In the genomic region with DNA sequence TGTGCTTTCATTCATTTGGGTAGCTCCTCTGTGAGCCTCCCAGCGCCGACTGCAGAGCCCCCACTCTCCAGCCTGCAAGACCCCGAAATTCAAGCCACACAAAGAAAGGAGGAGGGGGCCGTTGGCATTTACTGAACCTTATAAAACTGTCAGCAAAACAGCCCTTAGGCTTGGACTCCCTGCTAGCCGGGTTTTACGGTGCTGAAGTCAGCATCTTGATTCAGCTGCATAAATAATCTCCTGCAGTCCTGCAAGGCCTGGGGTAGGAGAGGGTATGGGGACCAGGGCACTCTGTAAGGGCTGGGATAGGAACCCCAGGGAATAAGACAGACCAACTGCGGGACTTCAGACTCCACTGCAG, we compare ENCODE assay signal across 14 cellular contexts.
DNase-seq lines count a peak whose midpoint lies in the region; ATAC-seq and TF ChIP-seq lines count a peak whose summit lies in the region.
"Had no signal": no experiment of that assay in that cellular context is flagged by ENCODE, and none has a peak within 500 bp of the region (broad histone marks: within the 10 kb centered on the region; RNA-seq: fewer than 3 reads in every experiment).

No MANE protein-coding gene starts in this region.

- no peak overlapping the region for H3K9ac ChIP-seq in neuronal stem cell (ENCODE audit: low read depth, low read length, poor library complexity)

- no peak overlapping the region for H3K18ac ChIP-seq in neuronal stem cell (ENCODE audit: low read length)

- TF ChIP-seq POLR2A in sigmoid colon (IDR thresholded peaks at IDR 0.05) = no peak

- H2AK5ac ChIP-seq in neuronal stem cell (ENCODE audit: low read depth, low read length) = no peak overlapping the region

- H4K91ac ChIP-seq in neuronal stem cell (ENCODE audit: low read depth, low read length, poor library complexity) = no peak overlapping the region

- H3K27ac ChIP-seq in RWPE1 = peak overlapping the region; percentile 94
- H3K27ac ChIP-seq in esophagus (ENCODE audit: low read depth in 2 of 2, low read length in 1 of 2) = peak overlapping the region; percentile 44 to 65
- no peak overlapping the region for H3K27ac ChIP-seq in neuronal stem cell (replicated peaks; ENCODE audit: low read length)
- peak overlapping the region in 1 of 4 donors; percentile 37 for H3K27ac ChIP-seq in sigmoid colon
- H3K27ac ChIP-seq: pancreas had no signal

- H3K4me2 ChIP-seq in neuronal stem cell (ENCODE audit: insufficient read depth, low read length, poor library complexity, severe bottlenecking) = no peak overlapping the region

- 17 to 21% methylated on average over 7 of the region's 7 CpGs for WGBS in esophagus, 2 donors
- WGBS in neuronal stem cell (ENCODE audit: extremely low coverage in 2 of 2, insufficient read length in 2 of 2, insufficient replicate concordance in 1 of 2), 2 donors = no CpG with 5 or more reads among the region's 7 CpGs
- 20 to 25% methylated on average over 7 of the region's 7 CpGs for WGBS in sigmoid colon, 2 donors

- H3K4me1 ChIP-seq in esophagus (ENCODE audit: control insufficient read depth in 2 of 2, insufficient read depth in 2 of 2, low read length in 1 of 2) = peaks cover 0 to 4% of the 10 kb centered on the region in 2 donors
- peaks cover 0 to 6% of the 10 kb centered on the region in 2 donors for H3K4me1 ChIP-seq in neuronal stem cell (ENCODE audit: control insufficient read depth in 2 of 2, insufficient read depth in 1 of 2, low read depth in 1 of 2, low read length in 2 of 2)
- H3K4me1 ChIP-seq in sigmoid colon = peaks cover 0 to 24% (median 15%) of the 10 kb centered on the region in 4 donors
- H3K4me1 ChIP-seq: pancreas had no signal

- H3K4ac ChIP-seq in neuronal stem cell (ENCODE audit: low read length) = no peak overlapping the region

- H3K14ac ChIP-seq in neuronal stem cell (ENCODE audit: low read length) = no peak overlapping the region

- no peak overlapping the region for H2BK5ac ChIP-seq in neuronal stem cell (ENCODE audit: low read length)

- TF ChIP-seq CTCF in RWPE1 (conservative IDR thresholded peaks at IDR 0.05; ENCODE audit: low read depth) (no peak), sigmoid colon (IDR thresholded peaks at IDR 0.05) (no peak)

- no peak overlapping the region for H2BK12ac ChIP-seq in neuronal stem cell (ENCODE audit: low read length)

- no peak overlapping the region for H4K8ac ChIP-seq in neuronal stem cell (ENCODE audit: low read depth, low read length)

- intact Hi-C loops in sigmoid colon (cut with DNase I) = no loop called here

- no peak for ATAC-seq in GM21529 (IDR thresholded peaks at IDR 0.05; ENCODE audit: unreplicated experiment)
- ATAC-seq: activated CD4-positive, alpha-beta T cell treated with anti-CD3 and anti-CD28 coated beads for 36 hours had no signal

- TF ChIP-seq EP300 in sigmoid colon (IDR thresholded peaks at IDR 0.05) = no peak

- H2BK120ac ChIP-seq in neuronal stem cell (ENCODE audit: low read depth, low read length) = no peak overlapping the region

- peak overlapping the region; percentile 75 for H2AFZ ChIP-seq in neuronal stem cell (ENCODE audit: low read length)

- CTCF ChIA-PET in RWPE1 (lab: Yijun Ruan, JAX) = no interaction called here

- H3K79me1 ChIP-seq in neuronal stem cell (ENCODE audit: low read depth, low read length) = no peaks in the 10 kb centered on the region

- no peaks in the 10 kb centered on the region for H3K9me3 ChIP-seq in esophagus (ENCODE audit: control insufficient read depth in 2 of 2, insufficient read depth in 1 of 2, low read depth in 1 of 2, low read length in 1 of 2)
- no peaks in the 10 kb centered on the region for H3K9me3 ChIP-seq in neuronal stem cell (replicated peaks in 1 of 2; ENCODE audit: control insufficient read depth in 2 of 2, insufficient read depth in 1 of 2, low read depth in 1 of 2, low read length in 2 of 2)
- no peaks in the 10 kb centered on the region for H3K9me3 ChIP-seq in sigmoid colon
- H3K9me3 ChIP-seq: pancreas had no signal

- H3K23ac ChIP-seq in neuronal stem cell (ENCODE audit: low read depth, low read length, poor library complexity) = no peak overlapping the region

- H3K4me3 ChIP-seq in esophagus (ENCODE audit: low read depth in 1 of 2, low read length in 2 of 2) = no peak overlapping the region
- no peak overlapping the region for H3K4me3 ChIP-seq in neuronal stem cell (ENCODE audit: low read length in 2 of 2)
- H3K4me3 ChIP-seq in sigmoid colon = no peak overlapping the region
- H3K4me3 ChIP-seq: pancreas had no signal

- no peaks in the 10 kb centered on the region for H3K27me3 ChIP-seq in esophagus (ENCODE audit: control insufficient read depth in 1 of 2, insufficient read depth in 2 of 2, low read length in 2 of 2)
- peaks cover 0 to 7% (median 0%) of the 10 kb centered on the region in 3 experiments for H3K27me3 ChIP-seq in neuronal stem cell (ENCODE audit: control insufficient read depth in 3 of 3, insufficient read depth in 3 of 3, low read depth in 1 of 3, low read length in 3 of 3)
- peaks cover 0 to 19% (median 0%) of the 10 kb centered on the region in 3 donors for H3K27me3 ChIP-seq in sigmoid colon

- POLR2A ChIA-PET in RWPE1 (lab: Yijun Ruan, JAX; ENCODE audit: low non-redundant PET) = no interaction called here

- H3K36me3 ChIP-seq in esophagus (ENCODE audit: control insufficient read depth in 2 of 2, insufficient read depth in 2 of 2, low read length in 1 of 2) (no peaks in the 10 kb centered on the region), neuronal stem cell (replicated peaks in 1 of 2; ENCODE audit: control insufficient read depth in 2 of 2, insufficient read depth in 2 of 2, low read length in 2 of 2) (no peaks in the 10 kb centered on the region), sigmoid colon (no peaks in the 10 kb centered on the region)
- H3K36me3 ChIP-seq: pancreas had no signal

- no peak overlapping the region for H2BK15ac ChIP-seq in neuronal stem cell (ENCODE audit: low read length)

- DNase-seq in ELF-1 (ENCODE audit: low read depth, low spot score) = peak; percentile 43
- DNase-seq in RWPE1 (ENCODE audit: low spot score) = peak; percentile 24
- no peak for DNase-seq in neuronal stem cell (ENCODE audit: low spot score)
- DNase-seq in sigmoid colon = no peak
- DNase-seq in middle frontal gyrus (ENCODE audit: extremely low spot score, low spot score) = no peak
- no peak for DNase-seq in NCI-H1930 (lab: John Stamatoyannopoulos, UW)
- DNase-seq: activated effector memory CD4-positive, alpha-beta T cell treated with anti-CD3 and anti-CD28 coated beads, Interleukin-2, amount 50 U/mL, for 16 hours; CD4-positive, alpha-beta T cell; foreskin melanocyte; NCI-H526; pancreas had no signal

Comparison
In these comparisons a context has a peak if more than half of its experiments do, and no peak if none do; other contexts are left out.
1. DNase-seq: peak in ELF-1 (single experiment) and RWPE1 (single experiment); none in neuronal stem cell (single experiment), sigmoid colon (single experiment), middle frontal gyrus (single experiment) and NCI-H1930 (0 of 2).